Comparison of ENCODE assay signal across 10 cellular contexts in genomic region chr21:42315296-42315891, GRCh38. TPM values are rescaled to one million over a fixed set of nuclear protein-coding genes. Genes with fewer than 3 reads are reported as not detected.
A peak's percentile ranks its signal among the peaks of the same experiment; 100 is the strongest.
DNase-seq lines count a peak whose midpoint lies in the region; ATAC-seq and TF ChIP-seq lines count a peak whose summit lies in the region.
"Had no signal": no experiment of that assay in that cellular context is flagged by ENCODE, and none has a peak within 500 bp of the region (broad histone marks: within the 10 kb centered on the region; RNA-seq: fewer than 3 reads in every experiment).

Gene TFF3, minus strand, starts transcription at chr21:42315409. Its CDS starts 35 bp downstream, at chr21:42315374.

- H3K4me2 ChIP-seq in BLaER1: peak within 1 kb of the TSS; percentile 61

- ATAC-seq in activated CD8-positive, alpha-beta memory T cell treated with anti-CD3 and anti-CD28 coated beads, Interleukin-2, amount 10 ng/mL, durations not matched to agents 7 days and 5 days: no peak
- peak in 3 of 4 donors; percentile 4 to 29 (median 9) for ATAC-seq in right lobe of liver
- ATAC-seq in GM21576 (IDR thresholded peaks at IDR 0.05; ENCODE audit: unreplicated experiment): no peak

- TF ChIP-seq CTCF in right lobe of liver (IDR thresholded peaks at IDR 0.05): no peak

- H3K9me3 Mint-ChIP-seq in activated CD8-positive, alpha-beta memory T cell treated with anti-CD3 and anti-CD28 coated beads, Interleukin-2, amount 10 ng/mL, durations not matched to agents 7 days and 5 days (ENCODE audit: low read depth): no peaks in the 10 kb centered on the region

- no peaks in the 10 kb centered on the region for H4K20me1 ChIP-seq in BLaER1

- TF ChIP-seq POLR2A in right lobe of liver (IDR thresholded peaks at IDR 0.05): no peak

- intact Hi-C loops in right lobe of liver (cut with DNase I): no loop called here

- no peaks in the 10 kb centered on the region for H3K9me3 ChIP-seq in BLaER1
- H3K9me3 ChIP-seq in right lobe of liver: no peaks in the 10 kb centered on the region
- H3K9me3 ChIP-seq: BE2C had no signal

- no peaks in the 10 kb centered on the region; the same call in 1 of the 2 replicates for H3K27me3 ChIP-seq in BLaER1
- no peaks in the 10 kb centered on the region for H3K27me3 ChIP-seq in right lobe of liver
- H3K27me3 ChIP-seq: BE2C had no signal

- no peaks in the 10 kb centered on the region for H3K36me3 ChIP-seq in BLaER1
- H3K36me3 ChIP-seq in right lobe of liver: no peaks in the 10 kb centered on the region
- H3K36me3 ChIP-seq: BE2C had no signal

- CTCF ChIA-PET in activated CD8-positive, alpha-beta memory T cell treated with anti-CD3 and anti-CD28 coated beads, Interleukin-2, amount 10 ng/mL, durations not matched to agents 7 days and 5 days (lab: Charles Lee): no interaction called here

- H3K4me1 Mint-ChIP-seq in activated CD8-positive, alpha-beta memory T cell treated with anti-CD3 and anti-CD28 coated beads, Interleukin-2, amount 10 ng/mL, durations not matched to agents 7 days and 5 days: peaks cover 20% of the 10 kb centered on the region

- peaks cover 95% of the 10 kb centered on the region for H3K4me1 ChIP-seq in BLaER1
- H3K4me1 ChIP-seq in right lobe of liver: no peaks in the 10 kb centered on the region
- H3K4me1 ChIP-seq: BE2C had no signal

- 51% methylated on average over 4 of the region's 15 CpGs for whole genome bisulfite sequencing in right lobe of liver (ENCODE audit: insufficient coverage, low coverage, low lambda C conversion rate, missing lambda C conversion rate)

- no peak within 1 kb of the TSS for H3K9ac ChIP-seq in BLaER1

- no peak within 1 kb of the TSS for H3K27ac ChIP-seq in BLaER1
- H3K27ac ChIP-seq in right lobe of liver: no peak within 1 kb of the TSS

- no peaks in the 10 kb centered on the region for H3K27me3 Mint-ChIP-seq in activated CD8-positive, alpha-beta memory T cell treated with anti-CD3 and anti-CD28 coated beads, Interleukin-2, amount 10 ng/mL, durations not matched to agents 7 days and 5 days

- H3K4me3 ChIP-seq in BLaER1: no peak within 1 kb of the TSS
- H3K4me3 ChIP-seq in right lobe of liver: no peak within 1 kb of the TSS

- DNase-seq in NCI-H146 (lab: John Stamatoyannopoulos, UW): peak; percentile 97
- peak; percentile 32 for DNase-seq in activated CD8-positive, alpha-beta memory T cell treated with anti-CD3 and anti-CD28 coated beads, Interleukin-2, amount 10 ng/mL, durations not matched to agents 7 days and 5 days
- DNase-seq in right lobe of liver: no peak
- no peak for DNase-seq in HCEC 1CT
- DNase-seq in NOMO-1 treated with DMSO at 0.1 percent for 48 hours (lab: John Stamatoyannopoulos, UW; ENCODE audit: unreplicated experiment): no peak
- DNase-seq in AG08396 (ENCODE audit: low spot score): no peak
- DNase-seq: BE2C had no signal

- H3K4me3 Mint-ChIP-seq in activated CD8-positive, alpha-beta memory T cell treated with anti-CD3 and anti-CD28 coated beads, Interleukin-2, amount 10 ng/mL, durations not matched to agents 7 days and 5 days: no peak within 1 kb of the TSS

- no peaks in the 10 kb centered on the region for H3K36me3 Mint-ChIP-seq in activated CD8-positive, alpha-beta memory T cell treated with anti-CD3 and anti-CD28 coated beads, Interleukin-2, amount 10 ng/mL, durations not matched to agents 7 days and 5 days

- H3K27ac Mint-ChIP-seq in activated CD8-positive, alpha-beta memory T cell treated with anti-CD3 and anti-CD28 coated beads, Interleukin-2, amount 10 ng/mL, durations not matched to agents 7 days and 5 days: no peak within 1 kb of the TSS

RNA-seq across cellular contexts. Expression of gene TFF3, which starts in this region (rescaled TPM):
- not detected for total RNA-seq in activated CD8-positive, alpha-beta memory T cell treated with anti-CD3 and anti-CD28 coated beads, Interleukin-2, amount 10 ng/mL, durations not matched to agents 7 days and 5 days
- 1 to 10 TPM in 5 of 6 experiments, under 1 TPM in 1; 0.88 to 6.8 (median 2.5) TPM for total RNA-seq in right lobe of liver
- total RNA-seq: pulmonary artery endothelial cell had no signal

Comparison
In these comparisons a context has a peak if more than half of its experiments do, and no peak if none do; other contexts are left out.
1. Peak in DNase-seq in activated CD8-positive, alpha-beta memory T cell treated with anti-CD3 and anti-CD28 coated beads, Interleukin-2, amount 10 ng/mL, durations not matched to agents 7 days and 5 days; RNA of the gene not detected or under 1 TPM.
2. ATAC-seq: peak in right lobe of liver (3 of 4); none in activated CD8-positive, alpha-beta memory T cell treated with anti-CD3 and anti-CD28 coated beads, Interleukin-2, amount 10 ng/mL, durations not matched to agents 7 days and 5 days (single experiment) and GM21576 (single experiment).